ENCODE assay signal across 1 cellular context in genomic region chr16:11283820-11284248, GRCh38.
TF ChIP-seq lines count a peak whose summit lies in the region.

No MANE protein-coding gene starts in this region.

TF ChIP-seq in IMR-90, 13 proteins besides CTCF, POLR2A, EP300 and RAD21 (continued from another document):
- TF ChIP-seq MXI1 (IDR thresholded peaks at IDR 0.05; ENCODE audit: borderline replicate concordance, low read depth, low read length) (no peak), BHLHE40 (IDR thresholded peaks at IDR 0.05; ENCODE audit: low read depth, low read length) (no peak), CEBPB (IDR thresholded peaks at IDR 0.05; ENCODE audit: low read depth, low read length) (peak; percentile 76), FOS (IDR thresholded peaks at IDR 0.05; ENCODE audit: low read depth, low read length) (no peak), ELK1 (IDR thresholded peaks at IDR 0.05; ENCODE audit: borderline replicate concordance, low read depth, low read length) (no peak)
